1 cellular context compared by ENCODE assay signal in the genomic region with DNA sequence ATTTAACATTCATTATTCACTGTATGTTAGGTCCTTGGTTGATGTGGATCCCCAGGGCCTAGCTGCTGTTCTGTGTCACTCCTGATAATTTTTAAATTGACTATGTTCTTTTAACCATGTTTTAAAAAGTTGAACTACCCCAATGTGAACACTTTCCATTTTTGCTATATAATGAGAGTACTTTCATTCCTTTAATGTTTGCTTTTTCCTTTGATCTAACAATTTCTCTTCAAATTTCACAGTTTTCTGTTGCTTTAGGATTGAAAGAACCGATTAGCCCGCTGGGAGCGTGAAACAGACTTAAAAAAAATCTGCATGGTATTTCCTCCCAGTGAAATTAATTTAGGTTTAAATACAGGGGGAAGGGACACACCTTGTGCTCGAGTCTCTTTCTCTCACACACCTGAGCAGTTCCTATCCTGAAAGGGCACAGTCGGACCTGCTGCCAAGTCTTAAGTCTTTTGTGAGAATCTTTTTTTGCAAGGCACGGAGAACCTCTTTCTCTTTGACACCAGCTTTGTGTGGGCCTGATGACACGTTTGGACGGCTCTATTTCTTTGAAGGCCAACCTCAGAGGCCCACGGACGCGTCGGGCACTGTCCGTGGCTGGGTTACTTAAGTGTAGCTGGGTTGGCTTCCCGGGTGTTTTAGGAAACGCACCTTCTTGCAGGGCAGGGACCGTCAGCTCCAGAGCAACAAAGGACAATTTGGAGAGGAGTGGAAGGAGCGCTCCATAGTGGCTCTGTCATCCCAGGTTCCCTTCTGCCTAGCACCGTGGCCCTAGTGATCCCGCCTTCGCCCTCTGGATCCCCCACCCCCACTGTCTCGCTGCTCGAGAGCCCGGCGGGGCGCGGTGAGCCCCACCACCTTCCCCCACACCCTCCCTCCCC.
A peak's percentile ranks its signal among the peaks of the same experiment; 100 is the strongest.
TF ChIP-seq lines count a peak whose summit lies in the region.

No MANE protein-coding gene starts in this region.

TF ChIP-seq in neural cell, 6 proteins besides CTCF, POLR2A, EP300 and RAD21 (continued from another document):
- TF ChIP-seq, protein P1, sequence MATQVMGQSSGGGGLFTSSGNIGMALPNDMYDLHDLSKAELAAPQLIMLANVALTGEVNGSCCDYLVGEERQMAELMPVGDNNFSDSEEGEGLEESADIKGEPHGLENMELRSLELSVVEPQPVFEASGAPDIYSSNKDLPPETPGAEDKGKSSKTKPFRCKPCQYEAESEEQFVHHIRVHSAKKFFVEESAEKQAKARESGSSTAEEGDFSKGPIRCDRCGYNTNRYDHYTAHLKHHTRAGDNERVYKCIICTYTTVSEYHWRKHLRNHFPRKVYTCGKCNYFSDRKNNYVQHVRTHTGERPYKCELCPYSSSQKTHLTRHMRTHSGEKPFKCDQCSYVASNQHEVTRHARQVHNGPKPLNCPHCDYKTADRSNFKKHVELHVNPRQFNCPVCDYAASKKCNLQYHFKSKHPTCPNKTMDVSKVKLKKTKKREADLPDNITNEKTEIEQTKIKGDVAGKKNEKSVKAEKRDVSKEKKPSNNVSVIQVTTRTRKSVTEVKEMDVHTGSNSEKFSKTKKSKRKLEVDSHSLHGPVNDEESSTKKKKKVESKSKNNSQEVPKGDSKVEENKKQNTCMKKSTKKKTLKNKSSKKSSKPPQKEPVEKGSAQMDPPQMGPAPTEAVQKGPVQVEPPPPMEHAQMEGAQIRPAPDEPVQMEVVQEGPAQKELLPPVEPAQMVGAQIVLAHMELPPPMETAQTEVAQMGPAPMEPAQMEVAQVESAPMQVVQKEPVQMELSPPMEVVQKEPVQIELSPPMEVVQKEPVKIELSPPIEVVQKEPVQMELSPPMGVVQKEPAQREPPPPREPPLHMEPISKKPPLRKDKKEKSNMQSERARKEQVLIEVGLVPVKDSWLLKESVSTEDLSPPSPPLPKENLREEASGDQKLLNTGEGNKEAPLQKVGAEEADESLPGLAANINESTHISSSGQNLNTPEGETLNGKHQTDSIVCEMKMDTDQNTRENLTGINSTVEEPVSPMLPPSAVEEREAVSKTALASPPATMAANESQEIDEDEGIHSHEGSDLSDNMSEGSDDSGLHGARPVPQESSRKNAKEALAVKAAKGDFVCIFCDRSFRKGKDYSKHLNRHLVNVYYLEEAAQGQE (IDR thresholded peaks at IDR 0.05; ENCODE audit: borderline replicate concordance): peak; percentile 92
